ENCODE assay signal across 1 cellular context in the genomic region with DNA sequence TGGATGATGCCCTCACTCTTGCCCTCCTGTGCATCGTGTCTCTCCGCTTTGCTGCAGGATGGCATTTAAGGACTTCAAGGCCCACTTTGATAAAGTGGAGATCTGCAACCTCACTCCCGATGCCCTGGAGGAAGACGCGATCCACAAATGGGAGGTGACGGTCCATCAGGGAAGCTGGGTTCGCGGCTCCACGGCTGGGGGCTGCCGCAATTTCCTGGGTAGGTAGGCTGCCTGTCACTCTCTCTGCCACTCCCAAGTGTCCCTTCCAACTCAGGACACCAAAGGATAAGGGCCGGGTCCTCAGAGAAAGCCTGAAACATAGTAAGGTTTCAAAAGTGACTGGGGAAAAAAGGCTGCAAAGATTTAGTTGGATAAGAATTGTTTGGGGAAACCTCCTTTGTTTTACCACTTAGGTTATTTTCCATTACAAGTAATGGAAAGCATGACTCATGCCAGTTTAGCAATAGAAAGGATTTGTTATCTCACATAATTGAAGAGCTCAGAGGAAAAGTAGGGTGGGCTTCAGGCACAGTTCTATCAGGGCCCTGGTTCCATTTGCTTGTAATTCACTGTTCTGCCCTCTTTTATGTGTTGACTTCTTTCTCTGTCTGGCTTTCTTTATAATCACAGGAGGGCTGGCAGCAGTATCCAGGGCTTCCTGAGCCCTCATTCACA.
TF ChIP-seq lines count a peak whose summit lies in the region.

No MANE protein-coding gene starts in this region.

TF ChIP-seq in endothelial cell of umbilical vein, 7 proteins besides CTCF, POLR2A, EP300 and RAD21 (continued from another document):
- no peak for TF ChIP-seq GATA2 (IDR thresholded peaks at IDR 0.05; ENCODE audit: insufficient read depth, insufficient read length, low read depth, low read length)
- no peak for TF ChIP-seq EZH2 (IDR thresholded peaks at IDR 0.05; ENCODE audit: borderline replicate concordance, low read depth, low read length, severe bottlenecking)
- TF ChIP-seq MYC (IDR thresholded peaks at IDR 0.05; ENCODE audit: low read depth, low read length): no peak
- TF ChIP-seq, protein P1, sequence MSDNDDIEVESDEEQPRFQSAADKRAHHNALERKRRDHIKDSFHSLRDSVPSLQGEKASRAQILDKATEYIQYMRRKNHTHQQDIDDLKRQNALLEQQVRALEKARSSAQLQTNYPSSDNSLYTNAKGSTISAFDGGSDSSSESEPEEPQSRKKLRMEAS (IDR thresholded peaks at IDR 0.05; ENCODE audit: insufficient read depth, insufficient read length): no peak
